1 cellular context compared by ENCODE assay signal in the genomic region with DNA sequence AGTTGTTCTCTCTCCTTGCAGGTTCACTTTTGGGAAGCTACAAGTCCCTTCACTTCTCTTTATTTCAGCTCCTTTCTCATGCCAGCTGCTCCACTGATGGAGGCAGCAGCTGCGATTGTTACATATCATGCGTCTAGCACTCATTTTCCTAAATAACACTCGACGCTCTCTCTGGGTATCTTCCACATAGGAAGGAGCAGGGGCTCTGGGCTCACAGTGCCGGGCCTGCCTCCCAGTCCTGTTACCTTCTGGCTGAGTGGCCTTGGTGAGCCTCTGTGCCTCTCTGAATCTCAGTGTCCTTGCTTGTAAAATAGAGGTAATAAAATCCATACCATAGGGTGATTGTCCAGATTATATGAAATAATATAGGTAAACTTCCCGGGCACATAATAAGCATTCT.
TF ChIP-seq lines count a peak whose summit lies in the region.

No MANE protein-coding gene starts in this region.

TF ChIP-seq in GM23338, 12 proteins besides CTCF, POLR2A, EP300 and RAD21 (continued from another document):
- TF ChIP-seq, protein P1, sequence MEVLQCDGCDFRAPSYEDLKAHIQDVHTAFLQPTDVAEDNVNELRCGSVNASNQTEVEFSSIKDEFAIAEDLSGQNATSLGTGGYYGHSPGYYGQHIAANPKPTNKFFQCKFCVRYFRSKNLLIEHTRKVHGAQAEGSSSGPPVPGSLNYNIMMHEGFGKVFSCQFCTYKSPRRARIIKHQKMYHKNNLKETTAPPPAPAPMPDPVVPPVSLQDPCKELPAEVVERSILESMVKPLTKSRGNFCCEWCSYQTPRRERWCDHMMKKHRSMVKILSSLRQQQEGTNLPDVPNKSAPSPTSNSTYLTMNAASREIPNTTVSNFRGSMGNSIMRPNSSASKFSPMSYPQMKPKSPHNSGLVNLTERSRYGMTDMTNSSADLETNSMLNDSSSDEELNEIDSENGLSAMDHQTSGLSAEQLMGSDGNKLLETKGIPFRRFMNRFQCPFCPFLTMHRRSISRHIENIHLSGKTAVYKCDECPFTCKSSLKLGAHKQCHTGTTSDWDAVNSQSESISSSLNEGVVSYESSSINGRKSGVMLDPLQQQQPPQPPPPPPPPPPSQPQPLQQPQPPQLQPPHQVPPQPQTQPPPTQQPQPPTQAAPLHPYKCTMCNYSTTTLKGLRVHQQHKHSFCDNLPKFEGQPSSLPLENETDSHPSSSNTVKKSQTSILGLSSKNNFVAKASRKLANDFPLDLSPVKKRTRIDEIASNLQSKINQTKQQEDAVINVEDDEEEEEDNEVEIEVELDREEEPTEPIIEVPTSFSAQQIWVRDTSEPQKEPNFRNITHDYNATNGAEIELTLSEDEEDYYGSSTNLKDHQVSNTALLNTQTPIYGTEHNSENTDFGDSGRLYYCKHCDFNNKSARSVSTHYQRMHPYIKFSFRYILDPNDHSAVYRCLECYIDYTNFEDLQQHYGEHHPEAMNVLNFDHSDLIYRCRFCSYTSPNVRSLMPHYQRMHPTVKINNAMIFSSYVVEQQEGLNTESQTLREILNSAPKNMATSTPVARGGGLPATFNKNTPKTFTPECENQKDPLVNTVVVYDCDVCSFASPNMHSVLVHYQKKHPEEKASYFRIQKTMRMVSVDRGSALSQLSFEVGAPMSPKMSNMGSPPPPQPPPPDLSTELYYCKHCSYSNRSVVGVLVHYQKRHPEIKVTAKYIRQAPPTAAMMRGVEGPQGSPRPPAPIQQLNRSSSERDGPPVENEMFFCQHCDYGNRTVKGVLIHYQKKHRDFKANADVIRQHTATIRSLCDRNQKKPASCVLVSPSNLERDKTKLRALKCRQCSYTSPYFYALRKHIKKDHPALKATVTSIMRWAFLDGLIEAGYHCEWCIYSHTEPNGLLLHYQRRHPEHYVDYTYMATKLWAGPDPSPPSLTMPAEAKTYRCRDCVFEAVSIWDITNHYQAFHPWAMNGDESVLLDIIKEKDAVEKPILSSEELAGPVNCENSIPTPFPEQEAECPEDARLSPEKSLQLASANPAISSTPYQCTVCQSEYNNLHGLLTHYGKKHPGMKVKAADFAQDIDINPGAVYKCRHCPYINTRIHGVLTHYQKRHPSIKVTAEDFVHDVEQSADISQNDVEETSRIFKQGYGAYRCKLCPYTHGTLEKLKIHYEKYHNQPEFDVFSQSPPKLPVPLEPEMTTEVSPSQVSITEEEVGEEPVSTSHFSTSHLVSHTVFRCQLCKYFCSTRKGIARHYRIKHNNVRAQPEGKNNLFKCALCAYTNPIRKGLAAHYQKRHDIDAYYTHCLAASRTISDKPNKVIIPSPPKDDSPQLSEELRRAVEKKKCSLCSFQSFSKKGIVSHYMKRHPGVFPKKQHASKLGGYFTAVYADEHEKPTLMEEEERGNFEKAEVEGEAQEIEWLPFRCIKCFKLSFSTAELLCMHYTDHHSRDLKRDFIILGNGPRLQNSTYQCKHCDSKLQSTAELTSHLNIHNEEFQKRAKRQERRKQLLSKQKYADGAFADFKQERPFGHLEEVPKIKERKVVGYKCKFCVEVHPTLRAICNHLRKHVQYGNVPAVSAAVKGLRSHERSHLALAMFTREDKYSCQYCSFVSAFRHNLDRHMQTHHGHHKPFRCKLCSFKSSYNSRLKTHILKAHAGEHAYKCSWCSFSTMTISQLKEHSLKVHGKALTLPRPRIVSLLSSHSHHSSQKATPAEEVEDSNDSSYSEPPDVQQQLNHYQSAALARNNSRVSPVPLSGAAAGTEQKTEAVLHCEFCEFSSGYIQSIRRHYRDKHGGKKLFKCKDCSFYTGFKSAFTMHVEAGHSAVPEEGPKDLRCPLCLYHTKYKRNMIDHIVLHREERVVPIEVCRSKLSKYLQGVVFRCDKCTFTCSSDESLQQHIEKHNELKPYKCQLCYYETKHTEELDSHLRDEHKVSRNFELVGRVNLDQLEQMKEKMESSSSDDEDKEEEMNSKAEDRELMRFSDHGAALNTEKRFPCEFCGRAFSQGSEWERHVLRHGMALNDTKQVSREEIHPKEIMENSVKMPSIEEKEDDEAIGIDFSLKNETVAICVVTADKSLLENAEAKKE (CRISPR knock-in tag; IDR thresholded peaks at IDR 0.05) = no peak
- TF ChIP-seq NANOG (IDR thresholded peaks at IDR 0.05; ENCODE audit: borderline replicate concordance) = no peak
